19 cellular contexts compared by ENCODE assay signal in the genomic region with DNA sequence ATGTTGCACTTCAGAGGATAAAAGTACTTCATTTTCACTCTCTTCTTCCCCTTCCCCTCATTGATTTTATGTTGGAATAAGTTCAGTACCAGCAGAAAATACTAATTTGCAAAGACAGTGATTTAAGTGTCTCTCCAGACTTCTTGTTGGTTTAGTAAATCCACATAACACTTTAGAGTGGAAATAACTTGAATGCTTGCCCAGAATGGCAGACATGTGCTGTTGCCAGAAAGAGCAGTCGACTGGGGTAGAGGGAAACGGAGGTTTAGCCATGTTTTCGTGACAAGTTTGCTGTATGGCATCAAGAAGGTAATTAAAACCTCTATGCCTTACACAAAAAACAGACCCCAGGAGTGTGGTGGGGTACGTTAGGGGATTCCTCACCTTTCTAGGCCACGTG.
DNase-seq lines count a peak whose midpoint lies in the region; ATAC-seq and TF ChIP-seq lines count a peak whose summit lies in the region.
"Had no signal": no experiment of that assay in that cellular context is flagged by ENCODE, and none has a peak within 500 bp of the region (broad histone marks: within the 10 kb centered on the region; RNA-seq: fewer than 3 reads in every experiment).

No MANE protein-coding gene starts in this region.

- no peaks in the 10 kb centered on the region for H3F3A ChIP-seq in GM23338 (replicated peaks; ENCODE audit: low read depth)

- 48 to 56% methylated on average over 5 of the region's 5 CpGs for WGBS in lung, 2 donors

- no peak overlapping the region for H3K4me3 Mint-ChIP-seq in GM23338

- no peaks in the 10 kb centered on the region for H3K27me3 Mint-ChIP-seq in GM23338 (ENCODE audit: insufficient read depth, low read depth, poor library complexity)

- H3K36me3 ChIP-seq in GM23338 (ENCODE audit: insufficient read depth): no peaks in the 10 kb centered on the region; the same call in 1 of the 2 replicates
- H3K36me3 ChIP-seq in lung (ENCODE audit: control insufficient read depth in 2 of 2, insufficient read depth in 2 of 2, low read length in 2 of 2): no peaks in the 10 kb centered on the region
- H3K36me3 ChIP-seq in Peyer's patch: no peaks in the 10 kb centered on the region
- no peaks in the 10 kb centered on the region for H3K36me3 ChIP-seq in WERI-Rb-1
- H3K36me3 ChIP-seq: neutrophil, thoracic aorta had no signal

- H3K27ac ChIP-seq in GM23338 (ENCODE audit: low read depth) (no peak overlapping the region), lung (ENCODE audit: low read depth in 1 of 2, low read length in 1 of 2) (no peak overlapping the region), Peyer's patch (no peak overlapping the region), WERI-Rb-1 (no peak overlapping the region)
- H3K27ac ChIP-seq: KMS-11, neutrophil, thoracic aorta, VCaP had no signal

- H3K4me3 ChIP-seq in GM23338 (no peak overlapping the region), lung (no peak overlapping the region), foreskin fibroblast (ENCODE audit: low read depth in 1 of 2, low read length in 2 of 2) (no peak overlapping the region), Peyer's patch (no peak overlapping the region), WERI-Rb-1 (ENCODE audit: low read depth, low read length) (no peak overlapping the region)
- H3K4me3 ChIP-seq: thoracic aorta had no signal

- H3K79me2 ChIP-seq in GM23338 (replicated peaks; ENCODE audit: insufficient read depth): no peaks in the 10 kb centered on the region

- H3K9me2 ChIP-seq in GM23338 (ENCODE audit: insufficient read depth): 0 out of 2 replicates have a peak, but pooled peaks cover 5% of the 10 kb centered on the region

- no peak overlapping the region for H3K27ac Mint-ChIP-seq in GM23338

- H4K20me1 ChIP-seq in GM23338 (replicated peaks; ENCODE audit: insufficient read depth): no peaks in the 10 kb centered on the region

- TF ChIP-seq POLR2A in Peyer's patch (IDR thresholded peaks at IDR 0.05): no peak

- H3K4me1 Mint-ChIP-seq in GM23338: no peaks in the 10 kb centered on the region; the same call in 2 of the 3 replicates

- H3K4me2 ChIP-seq in GM23338: no peak overlapping the region
- H3K4me2 ChIP-seq: KMS-11 had no signal

- DNase-seq in DMS153 (lab: John Stamatoyannopoulos, UW): peak; percentile 9
- no peak for DNase-seq in GM23338 (ENCODE audit: low spot score)
- DNase-seq in OCI-M1 (lab: John Stamatoyannopoulos, UW): peak; percentile 9
- DNase-seq in lung (ENCODE audit: low spot score): no peak
- no peak for DNase-seq in foreskin fibroblast
- no peak for DNase-seq in Peyer's patch
- no peak for DNase-seq in WERI-Rb-1
- DNase-seq: activated naive CD4-positive, alpha-beta T cell treated with Interleukin-2 at 50 U/mL for 16 hours; Caco-2; GF-D8; stimulated activated CD4-positive, alpha-beta T cell treated with anti-CD3 and anti-CD28 coated beads, Interleukin-2, amount 100 ng/mL, for 48 hours had no signal

- peak overlapping the region; percentile 87 for H2AFZ ChIP-seq in GM23338

- H3K27me3 ChIP-seq in GM23338 (ENCODE audit: insufficient read depth): no peaks in the 10 kb centered on the region
- no peaks in the 10 kb centered on the region for H3K27me3 ChIP-seq in lung (ENCODE audit: control insufficient read depth, insufficient read depth)
- no peaks in the 10 kb centered on the region for H3K27me3 ChIP-seq in Peyer's patch
- H3K27me3 ChIP-seq in WERI-Rb-1 (ENCODE audit: insufficient read depth, low read depth, severe bottlenecking): no peaks in the 10 kb centered on the region
- H3K27me3 ChIP-seq: neutrophil had no signal

- TF ChIP-seq CTCF in GM23338 (conservative IDR thresholded peaks at IDR 0.05; ENCODE audit: low read depth in 2 of 2): no peak
- no peak for TF ChIP-seq CTCF in lung (IDR thresholded peaks at IDR 0.05; ENCODE audit: control extremely low read depth, extremely low read depth)
- TF ChIP-seq CTCF in foreskin fibroblast (IDR thresholded peaks at IDR 0.05; ENCODE audit: low read depth, low read length): no peak
- no peak for TF ChIP-seq CTCF in Peyer's patch (IDR thresholded peaks at IDR 0.05)
- TF ChIP-seq CTCF in WERI-Rb-1 (IDR thresholded peaks at IDR 0.05; ENCODE audit: low read depth, low read length): no peak

- H3K36me3 Mint-ChIP-seq in GM23338 (ENCODE audit: low read depth): no peaks in the 10 kb centered on the region

- H3K9me3 ChIP-seq in lung (ENCODE audit: control insufficient read depth in 2 of 2, insufficient read depth in 1 of 2, low read length in 1 of 2) (no peaks in the 10 kb centered on the region), Peyer's patch (no peaks in the 10 kb centered on the region), WERI-Rb-1 (ENCODE audit: severe bottlenecking) (no peaks in the 10 kb centered on the region)
- H3K9me3 ChIP-seq: Caco-2, neutrophil, thoracic aorta had no signal

- no peaks in the 10 kb centered on the region; the same call in 2 of the 3 replicates for H3K9me3 Mint-ChIP-seq in GM23338

- H3K4me1 ChIP-seq in GM23338 (ENCODE audit: insufficient read depth): 0 out of 2 replicates have a peak, but pooled peaks cover 4% of the 10 kb centered on the region
- no peaks in the 10 kb centered on the region for H3K4me1 ChIP-seq in lung (ENCODE audit: control insufficient read depth in 2 of 2, insufficient read depth in 2 of 2, low read length in 2 of 2)
- peaks cover 0 to 6% (median 0%) of the 10 kb centered on the region in 4 donors for H3K4me1 ChIP-seq in Peyer's patch
- H3K4me1 ChIP-seq: Caco-2 had no signal

- ATAC-seq in GM23338 (no peak), lung (ENCODE audit: insufficient read depth, low FRiP score) (peak; percentile 33), HG02870 (IDR thresholded peaks at IDR 0.05; ENCODE audit: unreplicated experiment) (no peak)
- ATAC-seq: esophagus mucosa, Panc1, sciatic nerve had no signal

TF ChIP-seq in GM23338, 12 proteins besides CTCF, POLR2A, EP300 and RAD21:
- TF ChIP-seq ZNF331 (CRISPR knock-in tag; IDR thresholded peaks at IDR 0.05; ENCODE audit: low read depth) (no peak), EZH2phosphoT487 (IDR thresholded peaks at IDR 0.05; ENCODE audit: unreplicated experiment) (no peak), EZH2 (IDR thresholded peaks at IDR 0.05; ENCODE audit: low read depth, unreplicated experiment) (no peak), JUNB (IDR thresholded peaks at IDR 0.05; ENCODE audit: unreplicated experiment) (no peak), CREB1 (CRISPR knock-in tag; IDR thresholded peaks at IDR 0.05; ENCODE audit: low read depth) (no peak)
- TF ChIP-seq, protein P1, sequence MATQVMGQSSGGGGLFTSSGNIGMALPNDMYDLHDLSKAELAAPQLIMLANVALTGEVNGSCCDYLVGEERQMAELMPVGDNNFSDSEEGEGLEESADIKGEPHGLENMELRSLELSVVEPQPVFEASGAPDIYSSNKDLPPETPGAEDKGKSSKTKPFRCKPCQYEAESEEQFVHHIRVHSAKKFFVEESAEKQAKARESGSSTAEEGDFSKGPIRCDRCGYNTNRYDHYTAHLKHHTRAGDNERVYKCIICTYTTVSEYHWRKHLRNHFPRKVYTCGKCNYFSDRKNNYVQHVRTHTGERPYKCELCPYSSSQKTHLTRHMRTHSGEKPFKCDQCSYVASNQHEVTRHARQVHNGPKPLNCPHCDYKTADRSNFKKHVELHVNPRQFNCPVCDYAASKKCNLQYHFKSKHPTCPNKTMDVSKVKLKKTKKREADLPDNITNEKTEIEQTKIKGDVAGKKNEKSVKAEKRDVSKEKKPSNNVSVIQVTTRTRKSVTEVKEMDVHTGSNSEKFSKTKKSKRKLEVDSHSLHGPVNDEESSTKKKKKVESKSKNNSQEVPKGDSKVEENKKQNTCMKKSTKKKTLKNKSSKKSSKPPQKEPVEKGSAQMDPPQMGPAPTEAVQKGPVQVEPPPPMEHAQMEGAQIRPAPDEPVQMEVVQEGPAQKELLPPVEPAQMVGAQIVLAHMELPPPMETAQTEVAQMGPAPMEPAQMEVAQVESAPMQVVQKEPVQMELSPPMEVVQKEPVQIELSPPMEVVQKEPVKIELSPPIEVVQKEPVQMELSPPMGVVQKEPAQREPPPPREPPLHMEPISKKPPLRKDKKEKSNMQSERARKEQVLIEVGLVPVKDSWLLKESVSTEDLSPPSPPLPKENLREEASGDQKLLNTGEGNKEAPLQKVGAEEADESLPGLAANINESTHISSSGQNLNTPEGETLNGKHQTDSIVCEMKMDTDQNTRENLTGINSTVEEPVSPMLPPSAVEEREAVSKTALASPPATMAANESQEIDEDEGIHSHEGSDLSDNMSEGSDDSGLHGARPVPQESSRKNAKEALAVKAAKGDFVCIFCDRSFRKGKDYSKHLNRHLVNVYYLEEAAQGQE (IDR thresholded peaks at IDR 0.05; ENCODE audit: unreplicated experiment): no peak

Comparison
In these comparisons a context has a peak if more than half of its experiments do, and no peak if none do; other contexts are left out.
1. DNase-seq: peak in DMS153 (single experiment) and OCI-M1 (single experiment); none in GM23338 (single experiment), lung (single experiment), foreskin fibroblast (0 of 2), Peyer's patch (0 of 3) and WERI-Rb-1 (single experiment).